8 cellular contexts compared by ENCODE assay signal in the genomic region with DNA sequence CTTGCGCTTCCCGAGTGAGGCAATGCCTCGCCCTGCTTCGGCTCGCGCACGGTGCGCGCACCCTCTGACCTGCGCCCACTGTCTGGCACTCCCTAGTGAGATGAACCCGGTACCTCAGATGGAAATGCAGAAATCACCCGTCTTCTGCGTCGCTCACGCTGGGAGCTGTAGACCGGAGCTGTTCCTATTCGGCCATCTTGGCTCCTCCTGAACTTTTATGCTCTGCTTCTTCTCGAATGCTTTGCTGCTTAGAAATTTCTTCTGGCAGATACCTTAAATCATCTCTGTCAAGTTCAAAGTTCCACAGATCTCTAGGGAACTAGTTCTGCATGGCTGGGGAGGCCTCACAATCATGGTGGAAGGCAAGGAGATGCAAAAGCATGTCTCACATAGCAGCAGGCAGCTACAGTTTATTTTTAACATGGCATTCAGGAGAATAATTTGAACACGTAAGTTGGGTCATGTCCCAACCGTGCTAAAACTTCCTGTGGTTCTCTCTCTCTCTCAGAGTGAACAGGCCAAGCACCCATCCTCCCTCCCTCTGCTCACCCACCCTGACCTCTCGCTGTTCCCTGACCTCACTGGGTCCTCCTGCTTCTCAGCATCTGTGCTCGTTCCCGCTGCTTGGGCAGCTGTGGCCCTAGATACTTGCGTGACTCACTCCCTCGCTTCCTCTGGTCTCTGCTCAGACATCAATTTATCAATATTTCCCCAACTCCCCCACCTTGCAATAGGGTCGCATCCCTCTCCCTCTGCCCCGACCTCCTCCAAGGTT. TPM values are rescaled to one million over a fixed set of nuclear protein-coding genes. Genes with fewer than 3 reads are reported as not detected.
DNase-seq lines count a peak whose midpoint lies in the region; ATAC-seq and TF ChIP-seq lines count a peak whose summit lies in the region.
"Not testable (repeated sequence)": the region's sequence is repeated elsewhere in the genome, so short reads cannot be mapped to it uniquely, and the experiment has no call there.

No MANE protein-coding gene starts in this region.

- H3K9ac ChIP-seq in BLaER1 treated with 17β-estradiol and CSF1 and Interleukin-3, amounts not matched to agents 10 nM and 100 nM; PC-3 (ENCODE audit: low read length); smooth muscle cell (ENCODE audit: low read depth): not testable (repeated sequence)
- peak overlapping the region; percentile 22 for H3K9ac ChIP-seq in iPS-18a (ENCODE audit: low read length)

- peak overlapping the region in 6 of 11 experiments; percentile 8 to 35 (median 24); a peak in 5 of 22 replicates for H3K4me2 ChIP-seq in BLaER1 treated with 17β-estradiol and CSF1 and Interleukin-3, amounts not matched to agents 10 nM and 100 nM
- H3K4me2 ChIP-seq in PC-3 (ENCODE audit: low read length) = peak overlapping the region; percentile 51
- peak overlapping the region; percentile 81 for H3K4me2 ChIP-seq in smooth muscle cell

- ATAC-seq in PC-3; activated T-helper 17 cell treated with anti-CD3 and anti-CD28 coated beads, Interleukin-2, amount 50 U/mL, for 72 hours (replicated peaks); naive B cell (ENCODE audit: low read depth in 2 of 2): not testable (repeated sequence)

- not testable (repeated sequence) for H3K36me3 Mint-ChIP-seq in activated T-helper 17 cell treated with anti-CD3 and anti-CD28 coated beads, Interleukin-2, amount 50 U/mL, for 72 hours (ENCODE audit: low read depth); naive B cell

- H3K4me1 Mint-ChIP-seq in activated T-helper 17 cell treated with anti-CD3 and anti-CD28 coated beads, Interleukin-2, amount 50 U/mL, for 72 hours = not testable (repeated sequence)
- peaks cover 10 to 17% (median 17%) of the 10 kb centered on the region in 3 donors for H3K4me1 Mint-ChIP-seq in naive B cell

- H3K27ac Mint-ChIP-seq in activated T-helper 17 cell treated with anti-CD3 and anti-CD28 coated beads, Interleukin-2, amount 50 U/mL, for 72 hours = not testable (repeated sequence)
- peak overlapping the region in 4 of 6 donors; percentile 1 to 66 (median 38) for H3K27ac Mint-ChIP-seq in naive B cell

- TSS peak; percentile 89 for BruUV-seq in PC-3 (replicated peaks; lab: Mats Ljungman, UMichigan)

- DNase-seq in H7; PC-3; epithelial cell of esophagus (ENCODE audit: low read depth); naive B cell; smooth muscle cell (lab: John Stamatoyannopoulos, UW; ENCODE audit: unreplicated experiment): not testable (repeated sequence)

- not testable (repeated sequence) for H3K36me3 ChIP-seq in BLaER1 treated with 17β-estradiol and CSF1 and Interleukin-3, amounts not matched to agents 10 nM and 100 nM; H7 (replicated peaks; ENCODE audit: control insufficient read depth, insufficient read depth, low read length); PC-3 (ENCODE audit: low read depth, low read length); iPS-18a (ENCODE audit: control insufficient read depth, low read depth, low read length); smooth muscle cell (ENCODE audit: low read depth)

- not testable (repeated sequence) for H3K9me2 ChIP-seq in PC-3 (replicated peaks; ENCODE audit: low read length)

- not testable (repeated sequence) for H3K9me3 Mint-ChIP-seq in activated T-helper 17 cell treated with anti-CD3 and anti-CD28 coated beads, Interleukin-2, amount 50 U/mL, for 72 hours; naive B cell

- peaks cover 0 to 14% (median 10%) of the 10 kb centered on the region in 11 experiments; a peak in 17 of 22 replicates for H3K9me3 ChIP-seq in BLaER1 treated with 17β-estradiol and CSF1 and Interleukin-3, amounts not matched to agents 10 nM and 100 nM (replicated peaks in 1 of 11)
- not testable (repeated sequence) for H3K9me3 ChIP-seq in PC-3 (ENCODE audit: low read length); iPS-18a (ENCODE audit: control insufficient read depth, low read depth, low read length); smooth muscle cell (replicated peaks; ENCODE audit: low read depth)

- intact Hi-C loops in PC-3 (cut with micrococcal nuclease) = not testable (repeated sequence)

- not testable (repeated sequence) for H3K27me3 ChIP-seq in BLaER1 treated with 17β-estradiol and CSF1 and Interleukin-3, amounts not matched to agents 10 nM and 100 nM; H7 (ENCODE audit: control insufficient read depth, insufficient read depth, low read length); PC-3 (ENCODE audit: low read length); smooth muscle cell (ENCODE audit: low read depth)
- peaks cover 11% of the 10 kb centered on the region for H3K27me3 ChIP-seq in iPS-18a (ENCODE audit: control insufficient read depth, insufficient read depth, low read length)

- peaks cover 19% of the 10 kb centered on the region for H3K27me3 Mint-ChIP-seq in activated T-helper 17 cell treated with anti-CD3 and anti-CD28 coated beads, Interleukin-2, amount 50 U/mL, for 72 hours
- not testable (repeated sequence) for H3K27me3 Mint-ChIP-seq in naive B cell

- H2AFZ ChIP-seq in PC-3 (ENCODE audit: low read length) (peak overlapping the region; percentile 38; the same call in 1 of the 2 replicates), smooth muscle cell (ENCODE audit: low read depth) (peak overlapping the region; percentile 93)

- peak overlapping the region; percentile 60 for H3K4me3 Mint-ChIP-seq in activated T-helper 17 cell treated with anti-CD3 and anti-CD28 coated beads, Interleukin-2, amount 50 U/mL, for 72 hours
- peak overlapping the region in 7 of 8 donors; percentile 17 to 88 (median 80) for H3K4me3 Mint-ChIP-seq in naive B cell

- POLR2A ChIA-PET in PC-3 (lab: Charles Lee; ENCODE audit: unreplicated experiment) = not testable (repeated sequence)

- not testable (repeated sequence) for H3K4me3 ChIP-seq in BLaER1 treated with 17β-estradiol and CSF1 and Interleukin-3, amounts not matched to agents 10 nM and 100 nM
- H3K4me3 ChIP-seq in H7 (ENCODE audit: insufficient read depth, low read depth, low read length) = peak overlapping the region; percentile 27
- H3K4me3 ChIP-seq in PC-3 (ENCODE audit: low read length) = peak overlapping the region; percentile 40; the same call in 1 of the 2 replicates
- peak overlapping the region; percentile 13 for H3K4me3 ChIP-seq in epithelial cell of esophagus (ENCODE audit: low read length)
- peak overlapping the region; percentile 55 for H3K4me3 ChIP-seq in iPS-18a (ENCODE audit: low read length)
- H3K4me3 ChIP-seq in smooth muscle cell = peak overlapping the region; percentile 40

- not testable (repeated sequence) for H3K79me2 ChIP-seq in PC-3 (ENCODE audit: low read length); smooth muscle cell (ENCODE audit: low read depth)

- WGBS in smooth muscle cell (ENCODE audit: low lambda C conversion rate) = 45% methylated on average over 27 of the region's 27 CpGs

- not testable (repeated sequence) for H3F3A ChIP-seq in PC-3 (ENCODE audit: low read length, unreplicated experiment); smooth muscle cell (ENCODE audit: low read depth)

- CTCF ChIA-PET in PC-3 (lab: Charles Lee) = not testable (repeated sequence)

- H3K4me1 ChIP-seq in BLaER1 treated with 17β-estradiol and CSF1 and Interleukin-3, amounts not matched to agents 10 nM and 100 nM = peaks cover 4 to 16% (median 11%) of the 10 kb centered on the region in 10 experiments; a peak in 17 of 20 replicates
- not testable (repeated sequence) for H3K4me1 ChIP-seq in PC-3 (ENCODE audit: insufficient read depth, low read length); iPS-18a (ENCODE audit: control insufficient read depth, low read depth, low read length); smooth muscle cell (ENCODE audit: low read depth)

- TF ChIP-seq CTCF in PC-3 (conservative IDR thresholded peaks at IDR 0.05; ENCODE audit: low read depth, low read length); epithelial cell of esophagus (IDR thresholded peaks at IDR 0.05; ENCODE audit: insufficient read depth, low read depth, low read length, missing control alignments); smooth muscle cell (IDR thresholded peaks at IDR 0.05; ENCODE audit: borderline replicate concordance, insufficient read depth, poor library complexity, severe bottlenecking): not testable (repeated sequence)

- not testable (repeated sequence) for H3K27ac ChIP-seq in BLaER1 treated with 17β-estradiol and CSF1 and Interleukin-3, amounts not matched to agents 10 nM and 100 nM; PC-3 (ENCODE audit: low read length); iPS-18a (ENCODE audit: low read length); smooth muscle cell (ENCODE audit: low read depth)

- not testable (repeated sequence) for H4K20me1 ChIP-seq in BLaER1 treated with 17β-estradiol and CSF1 and Interleukin-3, amounts not matched to agents 10 nM and 100 nM; PC-3 (ENCODE audit: low read length); smooth muscle cell (ENCODE audit: low read depth)

RNA-seq across cellular contexts. Expression of a gene that starts 4.7 kb away (rescaled TPM):
- total RNA-seq in H7 (2014; rRNA removed; shearing (Covaris generic)) = 57.9 and 59.7 TPM in 2 replicates
- total RNA-seq in PC-3 (2014; rRNA removed) = not detected in 2 replicates
- 1 to 10 TPM in 1 of 2 donors, not detected in 1; 1.5 TPM for total RNA-seq in activated T-helper 17 cell treated with anti-CD3 and anti-CD28 coated beads, Interleukin-2, amount 50 U/mL, for 72 hours
- 1 to 10 TPM; 1.1 to 2.8 (median 2.0) TPM for polyA plus RNA-seq in naive B cell (ENCODE audit: low read depth in 6 of 6)
- 10.2 and 14.1 TPM in 2 replicates for total RNA-seq in smooth muscle cell
- 6.0 and 8.7 TPM in 2 replicates for polyA plus RNA-seq in smooth muscle cell

Comparison
In these comparisons a context has a peak if more than half of its experiments do, and no peak if none do; other contexts are left out.
1. H3K4me2 ChIP-seq: peak in every context shown above with its lines; median percentile 81 in smooth muscle cell; 51 in PC-3; 24 in BLaER1 treated with 17β-estradiol and CSF1 and Interleukin-3, amounts not matched to agents 10 nM and 100 nM.